16 cellular contexts compared by ENCODE assay signal in genomic region chr1:172719066-172719627, GRCh38.
DNase-seq lines count a peak whose midpoint lies in the region; ATAC-seq and TF ChIP-seq lines count a peak whose summit lies in the region.
"Had no signal": no experiment of that assay in that cellular context is flagged by ENCODE, and none has a peak within 500 bp of the region (broad histone marks: within the 10 kb centered on the region; RNA-seq: fewer than 3 reads in every experiment).

No MANE protein-coding gene starts in this region.

- intact Hi-C loops in prostate gland (cut with DNase I): loop anchor here (5.0 kb wide), 1 partner anchor 272 kb away; no protein-coding TSS in a partner anchor

- 24% methylated on average over 6 of the region's 6 CpGs for WGBS in prostate gland

- no peak overlapping the region for H3K4me3 ChIP-seq in prostate gland
- H3K4me3 ChIP-seq: cardiac muscle cell, Peyer's patch, suprapubic skin had no signal

- no peak overlapping the region for H3K27ac ChIP-seq in prostate gland
- H3K27ac ChIP-seq: cardiac muscle cell, neutrophil, Peyer's patch, suprapubic skin had no signal

- peak; percentile 4 for DNase-seq in DMS79 (lab: John Stamatoyannopoulos, UW)
- no peak for DNase-seq in DMS79 treated with DMSO at 0.1 percent for 48 hours (lab: John Stamatoyannopoulos, UW)
- peak; percentile 54 for DNase-seq in fibroblast of peridontal ligament (ENCODE audit: extremely low read depth)
- peak; percentile 16 for DNase-seq in prostate gland (ENCODE audit: low spot score)
- DNase-seq in NCI-H446 (lab: John Stamatoyannopoulos, UW): no peak
- DNase-seq in NCI-H2081 treated with DMSO at 0.1 percent for 48 hours (lab: John Stamatoyannopoulos, UW): no peak
- DNase-seq: 8988T; activated CD4-positive, alpha-beta T cell treated with anti-CD3 and anti-CD28 coated beads, Interleukin-2, amount 50 U/mL, for 4 hours; hypothalamus; NCI-H1436 treated with DMSO at 0.1 percent for 48 hours; Peyer's patch had no signal

- ATAC-seq in SK-N-SH treated with all-trans-retinoic acid at 6 μM for 48 hours (peak; percentile 37; the same call in 2 of the 3 replicates), HG02623 (IDR thresholded peaks at IDR 0.05; ENCODE audit: unreplicated experiment) (no peak)

- TF ChIP-seq CTCF in prostate gland (IDR thresholded peaks at IDR 0.05): no peak

- TF ChIP-seq POLR2A in prostate gland (IDR thresholded peaks at IDR 0.05): no peak

- H3K4me1 ChIP-seq in prostate gland (replicated peaks): no peaks in the 10 kb centered on the region
- H3K4me1 ChIP-seq: Peyer's patch had no signal

- no peaks in the 10 kb centered on the region for H3K9me3 ChIP-seq in prostate gland
- H3K9me3 ChIP-seq: neutrophil, Peyer's patch, suprapubic skin had no signal

- H3K27me3 ChIP-seq in prostate gland (replicated peaks; ENCODE audit: insufficient read depth): no peaks in the 10 kb centered on the region
- H3K27me3 ChIP-seq: cardiac muscle cell, neutrophil, Peyer's patch, suprapubic skin had no signal

- H3K36me3 ChIP-seq in prostate gland: no peaks in the 10 kb centered on the region
- H3K36me3 ChIP-seq: cardiac muscle cell, neutrophil, Peyer's patch, suprapubic skin had no signal

TF ChIP-seq in SK-N-SH treated with all-trans-retinoic acid at 6 μM for 48 hours, 23 proteins besides CTCF, POLR2A, EP300 and RAD21:
- no peak for TF ChIP-seq ZC3H10 (CRISPR knock-in tag; IDR thresholded peaks at IDR 0.05)
- no peak for TF ChIP-seq ARNTL (CRISPR knock-in tag; IDR thresholded peaks at IDR 0.05; ENCODE audit: borderline replicate concordance, low read depth)
- no peak for TF ChIP-seq GLIS3 (CRISPR knock-in tag; IDR thresholded peaks at IDR 0.05)

Comparison
In these comparisons a context has a peak if more than half of its experiments do, and no peak if none do; other contexts are left out.
1. DNase-seq: peak in DMS79 (single experiment), fibroblast of peridontal ligament (single experiment) and prostate gland (single experiment); none in DMS79 treated with DMSO at 0.1 percent for 48 hours (single experiment), NCI-H446 (0 of 2) and NCI-H2081 treated with DMSO at 0.1 percent for 48 hours (single experiment).